Comparison of ENCODE assay signal across 13 cellular contexts in genomic region chr1:205709059-205709398, GRCh38. TPM values are rescaled to one million over a fixed set of nuclear protein-coding genes. Genes with fewer than 3 reads are reported as not detected.
A peak's percentile ranks its signal among the peaks of the same experiment; 100 is the strongest.
DNase-seq lines count a peak whose midpoint lies in the region; ATAC-seq and TF ChIP-seq lines count a peak whose summit lies in the region.
"Had no signal": no experiment of that assay in that cellular context is flagged by ENCODE, and none has a peak within 500 bp of the region (broad histone marks: within the 10 kb centered on the region; RNA-seq: fewer than 3 reads in every experiment).

No MANE protein-coding gene starts in this region.

- no peak for DNase-seq in activated T-cell treated with anti-CD3 and anti-CD28 coated beads, Interleukin-2, amount 50 U/mL, for 72 hours
- DNase-seq in activated T-cell treated with anti-CD3 and anti-CD28 coated beads, Interleukin-2, amount 50 U/mL, for 48 hours, result no peak
- DNase-seq in brain pericyte (ENCODE audit: low read depth, low spot score), result peak; percentile 45
- DNase-seq in kidney epithelial cell (ENCODE audit: low read depth), result peak; percentile 29
- no peak for DNase-seq in stimulated activated CD4-positive, alpha-beta T cell treated with anti-CD3 and anti-CD28 coated beads, Interleukin-4, amount 100 ng/mL, for 4 hours
- DNase-seq: activated CD4-positive, alpha-beta T cell treated with anti-CD3 and anti-CD28 coated beads, Interleukin-2, amount 10 ng/mL, durations not matched to agents 24 days and 14 days; NCI-H2107; trophoblast cell had no signal

- H3K27ac Mint-ChIP-seq in activated T-cell treated with anti-CD3 and anti-CD28 coated beads, Interleukin-2, amount 50 U/mL, for 72 hours, result peak overlapping the region; percentile 2
- H3K27ac Mint-ChIP-seq: activated CD4-positive, alpha-beta T cell treated with anti-CD3 and anti-CD28 coated beads, Interleukin-2, amount 10 ng/mL, durations not matched to agents 24 days and 14 days had no signal

- H3K36me3 Mint-ChIP-seq in activated T-cell treated with anti-CD3 and anti-CD28 coated beads, Interleukin-2, amount 50 U/mL, for 72 hours (ENCODE audit: insufficient read depth in 2 of 2), result peaks cover 3 to 10% of the 10 kb centered on the region in 2 donors

- H3K27ac ChIP-seq in skeletal muscle tissue (ENCODE audit: low read depth, low read length), result peak overlapping the region; percentile 54
- H3K27ac ChIP-seq: A549 had no signal

- no peaks in the 10 kb centered on the region for H3K9me3 ChIP-seq in skeletal muscle tissue (ENCODE audit: control insufficient read depth in 3 of 3, low read length in 3 of 3)
- H3K9me3 ChIP-seq: A549 had no signal

- peaks cover 9% of the 10 kb centered on the region for H3K4me1 Mint-ChIP-seq in activated T-cell treated with anti-CD3 and anti-CD28 coated beads, Interleukin-2, amount 50 U/mL, for 72 hours (ENCODE audit: low read depth)

- H3K36me3 ChIP-seq in kidney epithelial cell (ENCODE audit: control insufficient read depth, insufficient read depth, low read length), result peaks cover 2% of the 10 kb centered on the region
- peaks cover 0 to 4% (median 0%) of the 10 kb centered on the region in 3 donors for H3K36me3 ChIP-seq in skeletal muscle tissue (ENCODE audit: control insufficient read depth in 3 of 3, insufficient read depth in 3 of 3, low read length in 3 of 3)

- H3K9ac ChIP-seq in skeletal muscle tissue (ENCODE audit: low read depth in 1 of 3, low read length in 3 of 3), result no peak overlapping the region

- H3K9me3 Mint-ChIP-seq in activated T-cell treated with anti-CD3 and anti-CD28 coated beads, Interleukin-2, amount 50 U/mL, for 72 hours, result no peaks in the 10 kb centered on the region
- H3K9me3 Mint-ChIP-seq: activated CD4-positive, alpha-beta T cell treated with anti-CD3 and anti-CD28 coated beads, Interleukin-2, amount 10 ng/mL, durations not matched to agents 24 days and 14 days had no signal

- no peak for TF ChIP-seq CTCF in kidney epithelial cell (IDR thresholded peaks at IDR 0.05; ENCODE audit: insufficient read depth, low read length, poor library complexity, severe bottlenecking)

- H3K27me3 Mint-ChIP-seq in activated T-cell treated with anti-CD3 and anti-CD28 coated beads, Interleukin-2, amount 50 U/mL, for 72 hours (ENCODE audit: low read depth), result no peaks in the 10 kb centered on the region
- H3K27me3 Mint-ChIP-seq: activated CD4-positive, alpha-beta T cell treated with anti-CD3 and anti-CD28 coated beads, Interleukin-2, amount 10 ng/mL, durations not matched to agents 24 days and 14 days had no signal

- no peak for ATAC-seq in activated T-cell treated with anti-CD3 and anti-CD28 coated beads, Interleukin-2, amount 50 U/mL, for 72 hours (replicated peaks in 1 of 2)
- ATAC-seq in HG03432 (IDR thresholded peaks at IDR 0.05; ENCODE audit: unreplicated experiment), result no peak
- ATAC-seq in HG02938 (IDR thresholded peaks at IDR 0.05; ENCODE audit: unreplicated experiment), result no peak
- ATAC-seq: GM12878 had no signal

- H3K27me3 ChIP-seq in kidney epithelial cell (ENCODE audit: control insufficient read depth, insufficient read depth, low read length) (no peaks in the 10 kb centered on the region), skeletal muscle tissue (ENCODE audit: control insufficient read depth in 3 of 3, insufficient read depth in 3 of 3, low read length in 3 of 3) (no peaks in the 10 kb centered on the region)

- no peak overlapping the region for H3K4me3 Mint-ChIP-seq in activated T-cell treated with anti-CD3 and anti-CD28 coated beads, Interleukin-2, amount 50 U/mL, for 72 hours
- H3K4me3 Mint-ChIP-seq: activated CD4-positive, alpha-beta T cell treated with anti-CD3 and anti-CD28 coated beads, Interleukin-2, amount 10 ng/mL, durations not matched to agents 24 days and 14 days had no signal

- H3K4me3 ChIP-seq in kidney epithelial cell (ENCODE audit: low read depth, low read length) (no peak overlapping the region), skeletal muscle tissue (ENCODE audit: low read length in 3 of 3) (no peak overlapping the region)
- H3K4me3 ChIP-seq: A549, GM12878 had no signal

- H3K4me1 ChIP-seq in skeletal muscle tissue (ENCODE audit: control insufficient read depth in 3 of 3, insufficient read depth in 3 of 3, low read length in 3 of 3), result peaks cover 10 to 24% (median 14%) of the 10 kb centered on the region in 3 donors

RNA-seq across cellular contexts. Expression of gene SLC45A3, which starts 28.7 kb away (rescaled TPM):
- 1 to 10 TPM in 1 of 2 donors, under 1 TPM in 1; 0.70 to 1.0 TPM for total RNA-seq in activated T-cell treated with anti-CD3 and anti-CD28 coated beads, Interleukin-2, amount 50 U/mL, for 72 hours
- total RNA-seq in kidney epithelial cell, result 8.5 and 9.3 TPM in 2 replicates
- total RNA-seq in skeletal muscle tissue, result 2.1 TPM

RNA-seq across cellular contexts. Expression of gene NUCKS1, which starts 41.0 kb away (rescaled TPM):
- total RNA-seq in activated T-cell treated with anti-CD3 and anti-CD28 coated beads, Interleukin-2, amount 50 U/mL, for 72 hours, result 100 to 1,000 TPM; 192 to 257 TPM
- total RNA-seq in kidney epithelial cell (63.9 and 72.6 TPM in 2 replicates), skeletal muscle tissue (152 TPM)

Comparison
In these comparisons a context has a peak if more than half of its experiments do, and no peak if none do; other contexts are left out.
1. DNase-seq: peak in brain pericyte (single experiment) and kidney epithelial cell (single experiment); none in activated T-cell treated with anti-CD3 and anti-CD28 coated beads, Interleukin-2, amount 50 U/mL, for 72 hours (0 of 2), activated T-cell treated with anti-CD3 and anti-CD28 coated beads, Interleukin-2, amount 50 U/mL, for 48 hours (0 of 2) and stimulated activated CD4-positive, alpha-beta T cell treated with anti-CD3 and anti-CD28 coated beads, Interleukin-4, amount 100 ng/mL, for 4 hours (0 of 2).